Comparison of ENCODE assay signal across 16 cellular contexts in genomic region chr4:75735525-75735924, GRCh38. TPM values are rescaled to one million over a fixed set of nuclear protein-coding genes. Genes with fewer than 3 reads are reported as not detected.
DNase-seq lines count a peak whose midpoint lies in the region; ATAC-seq and TF ChIP-seq lines count a peak whose summit lies in the region.
"Had no signal": no experiment of that assay in that cellular context is flagged by ENCODE, and none has a peak within 500 bp of the region (broad histone marks: within the 10 kb centered on the region; RNA-seq: fewer than 3 reads in every experiment).

No MANE protein-coding gene starts in this region.

- no peak overlapping the region for H3K14ac ChIP-seq in IMR-90 (replicated peaks; ENCODE audit: low read depth, low read length)

- no peak overlapping the region for H4K8ac ChIP-seq in IMR-90 (ENCODE audit: low read depth in 2 of 2, low read length in 2 of 2)

- H3K23ac ChIP-seq in IMR-90 (ENCODE audit: low read depth, low read length) = no peak overlapping the region

- TF ChIP-seq CTCF in IMR-90 (conservative IDR thresholded peaks at IDR 0.05; ENCODE audit: low read depth, low read length) (no peak), gastrocnemius medialis (IDR thresholded peaks at IDR 0.05 in 4 of 5, conservative IDR thresholded peaks at IDR 0.05 in 1 of 5) (no peak)

- POLR2A ChIA-PET in IMR-90 (lab: Charles Lee; ENCODE audit: unreplicated experiment) = interaction anchor here (0.6 kb wide), 1 partner anchor 1291 kb away, joined by 4 read pairs; the partner anchor contains the start of gene AREG
- POLR2A ChIA-PET in naive thymus-derived CD8-positive, alpha-beta T cell (lab: Charles Lee) = no interaction called here

- H3K9me3 Mint-ChIP-seq in activated naive CD8-positive, alpha-beta T cell treated with anti-CD3 and anti-CD28 coated beads for 36 hours = peaks cover 4% of the 10 kb centered on the region
- H3K9me3 Mint-ChIP-seq in activated naive CD8-positive, alpha-beta T cell treated with anti-CD3 and anti-CD28 coated beads, Interleukin-2, amount 50 U/mL, for 24 hours = no peaks in the 10 kb centered on the region
- no peaks in the 10 kb centered on the region for H3K9me3 Mint-ChIP-seq in dendritic cell treated with granulocyte-macrophage colony-stimulating factor and Interleukin-4, amounts not matched to agents 40 ng/mL and 50 ng/mL, for 4 days
- peaks cover 0 to 2% (median 0%) of the 10 kb centered on the region in 9 donors for H3K9me3 Mint-ChIP-seq in naive thymus-derived CD8-positive, alpha-beta T cell
- no peaks in the 10 kb centered on the region for H3K9me3 Mint-ChIP-seq in immature natural killer cell
- H3K9me3 Mint-ChIP-seq: CD8-positive, alpha-beta T cell; GM23338 had no signal

- no peak overlapping the region for H2AK5ac ChIP-seq in IMR-90 (ENCODE audit: low read depth, low read length)

- H4K20me1 ChIP-seq in IMR-90 (ENCODE audit: insufficient read depth, low read length) = peaks cover 40% of the 10 kb centered on the region

- dilution Hi-C loops in IMR-90 (cut with HindIII; ENCODE audit: low sequenced_read_pairs, unreplicated experiment) = no loop called here

- H4K91ac ChIP-seq in IMR-90 (ENCODE audit: insufficient read depth, low read depth, low read length) = no peak overlapping the region

- no peak overlapping the region for H2AK9ac ChIP-seq in IMR-90 (replicated peaks; ENCODE audit: low read depth, low read length, poor library complexity)

- H3K4me1 Mint-ChIP-seq in activated naive CD8-positive, alpha-beta T cell treated with anti-CD3 and anti-CD28 coated beads for 36 hours = peaks cover 25% of the 10 kb centered on the region
- peaks cover 8% of the 10 kb centered on the region for H3K4me1 Mint-ChIP-seq in activated naive CD8-positive, alpha-beta T cell treated with anti-CD3 and anti-CD28 coated beads, Interleukin-2, amount 50 U/mL, for 24 hours
- H3K4me1 Mint-ChIP-seq in dendritic cell treated with granulocyte-macrophage colony-stimulating factor and Interleukin-4, amounts not matched to agents 40 ng/mL and 50 ng/mL, for 4 days (ENCODE audit: low read depth) = peaks cover 18% of the 10 kb centered on the region
- peaks cover 8 to 31% (median 27%) of the 10 kb centered on the region in 4 donors for H3K4me1 Mint-ChIP-seq in naive thymus-derived CD8-positive, alpha-beta T cell
- H3K4me1 Mint-ChIP-seq in immature natural killer cell = peaks cover 22 to 51% of the 10 kb centered on the region in 2 donors
- H3K4me1 Mint-ChIP-seq: GM23338 had no signal

- peaks cover 9% of the 10 kb centered on the region for H3K9me1 ChIP-seq in IMR-90 (ENCODE audit: insufficient read depth, low read length)

- peak overlapping the region; percentile 2 for H3K27ac Mint-ChIP-seq in activated naive CD8-positive, alpha-beta T cell treated with anti-CD3 and anti-CD28 coated beads for 36 hours
- H3K27ac Mint-ChIP-seq in activated naive CD8-positive, alpha-beta T cell treated with anti-CD3 and anti-CD28 coated beads, Interleukin-2, amount 50 U/mL, for 24 hours = no peak overlapping the region
- peak overlapping the region; percentile 12 for H3K27ac Mint-ChIP-seq in dendritic cell treated with granulocyte-macrophage colony-stimulating factor and Interleukin-4, amounts not matched to agents 40 ng/mL and 50 ng/mL, for 4 days
- H3K27ac Mint-ChIP-seq in naive thymus-derived CD8-positive, alpha-beta T cell = peak overlapping the region in 1 of 10 donors; percentile 60
- H3K27ac Mint-ChIP-seq in immature natural killer cell = peak overlapping the region in 3 of 6 donors; percentile 25 to 41 (median 33)
- H3K27ac Mint-ChIP-seq: CD8-positive, alpha-beta T cell; GM23338 had no signal

- WGBS in IMR-90 (ENCODE audit: extremely low coverage in 2 of 2, insufficient read length in 1 of 2), 2 experiments = no CpG with 5 or more reads among the region's 2 CpGs

- H3K4me3 ChIP-seq in IMR-90 (ENCODE audit: insufficient read depth, low read depth, low read length) (no peak overlapping the region), gastrocnemius medialis (no peak overlapping the region)
- H3K4me3 ChIP-seq: BLaER1, GM23338 had no signal

- peaks cover 14 to 54% of the 10 kb centered on the region in 2 experiments for H3K79me1 ChIP-seq in IMR-90 (ENCODE audit: low read depth in 1 of 2, low read length in 2 of 2)

- no peak for TF ChIP-seq RAD21 in IMR-90 (IDR thresholded peaks at IDR 0.05; ENCODE audit: low read length)

- peaks cover 27% of the 10 kb centered on the region for H3K36me3 Mint-ChIP-seq in activated naive CD8-positive, alpha-beta T cell treated with anti-CD3 and anti-CD28 coated beads for 36 hours
- H3K36me3 Mint-ChIP-seq in activated naive CD8-positive, alpha-beta T cell treated with anti-CD3 and anti-CD28 coated beads, Interleukin-2, amount 50 U/mL, for 24 hours (ENCODE audit: low read depth) = peaks cover 10% of the 10 kb centered on the region
- H3K36me3 Mint-ChIP-seq in dendritic cell treated with granulocyte-macrophage colony-stimulating factor and Interleukin-4, amounts not matched to agents 40 ng/mL and 50 ng/mL, for 4 days (ENCODE audit: low read depth) = peaks cover 29% of the 10 kb centered on the region
- peaks cover 0 to 20% (median 6%) of the 10 kb centered on the region in 3 donors for H3K36me3 Mint-ChIP-seq in naive thymus-derived CD8-positive, alpha-beta T cell
- peaks cover 0 to 3% (median 0%) of the 10 kb centered on the region in 3 donors for H3K36me3 Mint-ChIP-seq in immature natural killer cell

- H3K27me3 Mint-ChIP-seq in activated naive CD8-positive, alpha-beta T cell treated with anti-CD3 and anti-CD28 coated beads for 36 hours = no peaks in the 10 kb centered on the region
- no peaks in the 10 kb centered on the region for H3K27me3 Mint-ChIP-seq in activated naive CD8-positive, alpha-beta T cell treated with anti-CD3 and anti-CD28 coated beads, Interleukin-2, amount 50 U/mL, for 24 hours
- H3K27me3 Mint-ChIP-seq in dendritic cell treated with granulocyte-macrophage colony-stimulating factor and Interleukin-4, amounts not matched to agents 40 ng/mL and 50 ng/mL, for 4 days = no peaks in the 10 kb centered on the region
- no peaks in the 10 kb centered on the region for H3K27me3 Mint-ChIP-seq in naive thymus-derived CD8-positive, alpha-beta T cell
- H3K27me3 Mint-ChIP-seq in immature natural killer cell (ENCODE audit: low read depth in 3 of 3) = no peaks in the 10 kb centered on the region

- no peak overlapping the region for H4K5ac ChIP-seq in IMR-90 (ENCODE audit: low read depth, low read length)

- DNase-seq in activated naive CD8-positive, alpha-beta T cell treated with anti-CD3 and anti-CD28 coated beads for 36 hours = no peak
- DNase-seq in activated naive CD8-positive, alpha-beta T cell treated with anti-CD3 and anti-CD28 coated beads, Interleukin-2, amount 50 U/mL, for 24 hours = no peak
- no peak for DNase-seq in IMR-90
- DNase-seq in gastrocnemius medialis = no peak
- DNase-seq in naive thymus-derived CD8-positive, alpha-beta T cell = no peak
- DNase-seq in immature natural killer cell = no peak
- DNase-seq in activated T-cell treated with anti-CD3 and anti-CD28 coated beads, Interleukin-2, amount 50 U/mL, for 1 hour = no peak
- DNase-seq: 8988T; Calu3; CD8-positive, alpha-beta T cell; DMS79 treated with DMSO at 0.1 percent for 48 hours; GF-D8 had no signal

- no peak overlapping the region for H3K56ac ChIP-seq in IMR-90 (ENCODE audit: extremely low read depth, insufficient read depth, low read length)

- no peak overlapping the region for H3K27ac ChIP-seq in IMR-90 (ENCODE audit: insufficient read depth, low read length)
- H3K27ac ChIP-seq in gastrocnemius medialis = peak overlapping the region; percentile 74 to 88 (median 81)
- H3K27ac ChIP-seq: BLaER1 had no signal

- TF ChIP-seq POLR2A in IMR-90 (IDR thresholded peaks at IDR 0.05; ENCODE audit: low read depth, low read length) (no peak), gastrocnemius medialis (IDR thresholded peaks at IDR 0.05) (no peak)

- intact Hi-C loops in IMR-90 (cut with micrococcal nuclease) = no loop called here
- intact Hi-C loops in dendritic cell treated with granulocyte-macrophage colony-stimulating factor and Interleukin-4, amounts not matched to agents 40 ng/mL and 50 ng/mL, for 4 days (cut with micrococcal nuclease) = no loop called here
- intact Hi-C loops in gastrocnemius medialis (cut with DNase I; ENCODE audit: low total_unique reads) = no loop called here

- in situ Hi-C loops in IMR-90 (cut with MboI; ENCODE audit: low sequenced_read_pairs) (no loop called here), gastrocnemius medialis (cut with MboI; ENCODE audit: low sequenced_read_pairs in 4 of 4) (no loop called here)

- H3K4me2 ChIP-seq in IMR-90 (ENCODE audit: low read depth, low read length) = no peak overlapping the region
- H3K4me2 ChIP-seq: BLaER1, GM23338 had no signal

- no peak overlapping the region for H3K18ac ChIP-seq in IMR-90 (ENCODE audit: low read depth, low read length)

- no peak overlapping the region for H2BK15ac ChIP-seq in IMR-90 (ENCODE audit: low read depth, low read length)

- H2BK120ac ChIP-seq in IMR-90 (ENCODE audit: low read depth, low read length) = no peak overlapping the region

- no TSS peak for BruUV-seq in IMR-90 (replicated peaks; lab: Mats Ljungman, UMichigan)

- CTCF ChIA-PET in IMR-90 (lab: Yijun Ruan, JAX) = no interaction called here

- no peak for ATAC-seq in activated naive CD8-positive, alpha-beta T cell treated with anti-CD3 and anti-CD28 coated beads, Interleukin-2, amount 50 U/mL, for 24 hours
- ATAC-seq in IMR-90 (ENCODE audit: low read depth) (no peak), gastrocnemius medialis (no peak)
- no peak for ATAC-seq in naive thymus-derived CD8-positive, alpha-beta T cell
- ATAC-seq: CD8-positive, alpha-beta T cell; GM23338; HCT116 had no signal

- H3K36me3 ChIP-seq in IMR-90 (ENCODE audit: control insufficient read depth, insufficient read depth, low read length) (peaks cover 10% of the 10 kb centered on the region), gastrocnemius medialis (no peaks in the 10 kb centered on the region)

- no peak overlapping the region for H3K4me3 Mint-ChIP-seq in activated naive CD8-positive, alpha-beta T cell treated with anti-CD3 and anti-CD28 coated beads for 36 hours
- no peak overlapping the region for H3K4me3 Mint-ChIP-seq in activated naive CD8-positive, alpha-beta T cell treated with anti-CD3 and anti-CD28 coated beads, Interleukin-2, amount 50 U/mL, for 24 hours
- no peak overlapping the region for H3K4me3 Mint-ChIP-seq in dendritic cell treated with granulocyte-macrophage colony-stimulating factor and Interleukin-4, amounts not matched to agents 40 ng/mL and 50 ng/mL, for 4 days
- no peak overlapping the region for H3K4me3 Mint-ChIP-seq in naive thymus-derived CD8-positive, alpha-beta T cell
- no peak overlapping the region for H3K4me3 Mint-ChIP-seq in immature natural killer cell
- H3K4me3 Mint-ChIP-seq: CD8-positive, alpha-beta T cell; GM23338 had no signal

- H3K4me1 ChIP-seq in IMR-90 (ENCODE audit: control insufficient read depth, insufficient read depth, low read length) (peaks cover 2% of the 10 kb centered on the region; the same call in 1 of the 2 replicates), gastrocnemius medialis (peaks cover 27 to 42% of the 10 kb centered on the region in 2 donors)

- no peaks in the 10 kb centered on the region for H3K9me3 ChIP-seq in IMR-90 (ENCODE audit: control insufficient read depth, insufficient read depth, low read length)
- no peaks in the 10 kb centered on the region for H3K9me3 ChIP-seq in gastrocnemius medialis

- H2BK5ac ChIP-seq in IMR-90 (ENCODE audit: low read depth, low read length, poor library complexity, severe bottlenecking) = peak overlapping the region; percentile 30

- H3K9ac ChIP-seq in IMR-90 (ENCODE audit: low read depth, low read length) = no peak overlapping the region
- H3K9ac ChIP-seq: BLaER1 had no signal

- no peak overlapping the region for H2AFZ ChIP-seq in IMR-90 (replicated peaks; ENCODE audit: low read length, poor library complexity)
- H2AFZ ChIP-seq: GM23338 had no signal

- H2BK20ac ChIP-seq in IMR-90 (ENCODE audit: low read depth, low read length) = no peak overlapping the region

- H3K27me3 ChIP-seq in IMR-90 (ENCODE audit: control insufficient read depth, insufficient read depth, low read length) (no peaks in the 10 kb centered on the region), gastrocnemius medialis (no peaks in the 10 kb centered on the region)
- H3K27me3 ChIP-seq: BLaER1 had no signal

- H3K4ac ChIP-seq in IMR-90 (ENCODE audit: low read depth, low read length) = no peak overlapping the region

RNA-seq across cellular contexts. Expression of gene USO1, which starts 11.1 kb away (rescaled TPM):
- total RNA-seq in activated naive CD8-positive, alpha-beta T cell treated with anti-CD3 and anti-CD28 coated beads for 36 hours = 10 to 100 TPM; 43.7 to 45.7 TPM
- total RNA-seq in IMR-90 (2012; rRNA removed) (121 and 181 TPM in 2 replicates), gastrocnemius medialis (100 to 1,000 TPM; 213 to 328 (median 254) TPM)
- polyA plus RNA-seq in IMR-90 (2012; rRNA removed) (48.1 and 63.7 TPM in 2 replicates), immature natural killer cell (10 to 100 TPM; 29.0 to 46.4 (median 36.8) TPM)
- 9.8 and 15.2 TPM in 2 replicates for polyA plus RNA-seq in IMR-90 (2012; cell fraction: cytosol; rRNA removed)
- 4.2 and 49.2 TPM in 2 replicates for polyA plus RNA-seq in IMR-90 (2012; cell fraction: nucleus; rRNA removed; ENCODE audit: low replicate concordance)
- total RNA-seq in naive thymus-derived CD8-positive, alpha-beta T cell = 10 to 100 TPM; 32.3 to 36.6 TPM
- 10 to 100 TPM; 22.0 to 26.5 (median 24.4) TPM for polyA plus RNA-seq in naive thymus-derived CD8-positive, alpha-beta T cell
